Comparison of ENCODE assay signal across 1 cellular context in the genomic region with DNA sequence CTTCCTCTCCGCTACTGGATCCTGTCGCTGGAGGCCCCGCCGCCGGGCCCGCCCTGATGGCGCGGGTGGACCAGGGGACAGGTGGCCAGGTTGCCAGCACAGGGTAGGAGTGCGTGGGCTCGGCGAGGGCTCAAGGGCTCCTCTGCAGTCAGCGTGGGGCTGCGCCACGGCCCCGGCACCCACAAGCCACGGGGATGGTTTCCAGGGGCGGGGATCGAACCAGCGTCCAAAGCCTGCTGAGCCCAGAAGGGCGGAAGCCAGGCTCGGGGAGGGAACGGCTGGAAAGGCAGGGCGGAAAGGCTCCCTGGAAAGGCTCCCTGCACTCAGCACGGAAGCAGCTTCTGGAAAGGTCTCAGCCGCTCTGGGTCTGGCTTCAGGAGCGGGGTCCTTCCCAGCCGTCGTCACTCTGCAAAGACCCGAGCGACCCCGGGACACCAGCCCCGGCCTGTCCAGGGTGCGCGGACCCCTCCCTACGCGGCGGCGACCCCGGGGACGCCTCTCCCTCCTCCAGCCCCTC.
TF ChIP-seq lines count a peak whose summit lies in the region.

No MANE protein-coding gene starts in this region.

TF ChIP-seq in HepG2, 621 proteins besides CTCF, POLR2A, EP300 and RAD21:
- TF ChIP-seq, protein P1, sequence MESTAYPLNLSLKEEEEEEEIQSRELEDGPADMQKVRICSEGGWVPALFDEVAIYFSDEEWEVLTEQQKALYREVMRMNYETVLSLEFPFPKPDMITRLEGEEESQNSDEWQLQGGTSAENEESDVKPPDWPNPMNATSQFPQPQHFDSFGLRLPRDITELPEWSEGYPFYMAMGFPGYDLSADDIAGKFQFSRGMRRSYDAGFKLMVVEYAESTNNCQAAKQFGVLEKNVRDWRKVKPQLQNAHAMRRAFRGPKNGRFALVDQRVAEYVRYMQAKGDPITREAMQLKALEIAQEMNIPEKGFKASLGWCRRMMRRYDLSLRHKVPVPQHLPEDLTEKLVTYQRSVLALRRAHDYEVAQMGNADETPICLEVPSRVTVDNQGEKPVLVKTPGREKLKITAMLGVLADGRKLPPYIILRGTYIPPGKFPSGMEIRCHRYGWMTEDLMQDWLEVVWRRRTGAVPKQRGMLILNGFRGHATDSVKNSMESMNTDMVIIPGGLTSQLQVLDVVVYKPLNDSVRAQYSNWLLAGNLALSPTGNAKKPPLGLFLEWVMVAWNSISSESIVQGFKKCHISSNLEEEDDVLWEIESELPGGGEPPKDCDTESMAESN (CRISPR knock-in tag; conservative IDR thresholded peaks at IDR 0.05): no peak
- TF ChIP-seq, protein P2, sequence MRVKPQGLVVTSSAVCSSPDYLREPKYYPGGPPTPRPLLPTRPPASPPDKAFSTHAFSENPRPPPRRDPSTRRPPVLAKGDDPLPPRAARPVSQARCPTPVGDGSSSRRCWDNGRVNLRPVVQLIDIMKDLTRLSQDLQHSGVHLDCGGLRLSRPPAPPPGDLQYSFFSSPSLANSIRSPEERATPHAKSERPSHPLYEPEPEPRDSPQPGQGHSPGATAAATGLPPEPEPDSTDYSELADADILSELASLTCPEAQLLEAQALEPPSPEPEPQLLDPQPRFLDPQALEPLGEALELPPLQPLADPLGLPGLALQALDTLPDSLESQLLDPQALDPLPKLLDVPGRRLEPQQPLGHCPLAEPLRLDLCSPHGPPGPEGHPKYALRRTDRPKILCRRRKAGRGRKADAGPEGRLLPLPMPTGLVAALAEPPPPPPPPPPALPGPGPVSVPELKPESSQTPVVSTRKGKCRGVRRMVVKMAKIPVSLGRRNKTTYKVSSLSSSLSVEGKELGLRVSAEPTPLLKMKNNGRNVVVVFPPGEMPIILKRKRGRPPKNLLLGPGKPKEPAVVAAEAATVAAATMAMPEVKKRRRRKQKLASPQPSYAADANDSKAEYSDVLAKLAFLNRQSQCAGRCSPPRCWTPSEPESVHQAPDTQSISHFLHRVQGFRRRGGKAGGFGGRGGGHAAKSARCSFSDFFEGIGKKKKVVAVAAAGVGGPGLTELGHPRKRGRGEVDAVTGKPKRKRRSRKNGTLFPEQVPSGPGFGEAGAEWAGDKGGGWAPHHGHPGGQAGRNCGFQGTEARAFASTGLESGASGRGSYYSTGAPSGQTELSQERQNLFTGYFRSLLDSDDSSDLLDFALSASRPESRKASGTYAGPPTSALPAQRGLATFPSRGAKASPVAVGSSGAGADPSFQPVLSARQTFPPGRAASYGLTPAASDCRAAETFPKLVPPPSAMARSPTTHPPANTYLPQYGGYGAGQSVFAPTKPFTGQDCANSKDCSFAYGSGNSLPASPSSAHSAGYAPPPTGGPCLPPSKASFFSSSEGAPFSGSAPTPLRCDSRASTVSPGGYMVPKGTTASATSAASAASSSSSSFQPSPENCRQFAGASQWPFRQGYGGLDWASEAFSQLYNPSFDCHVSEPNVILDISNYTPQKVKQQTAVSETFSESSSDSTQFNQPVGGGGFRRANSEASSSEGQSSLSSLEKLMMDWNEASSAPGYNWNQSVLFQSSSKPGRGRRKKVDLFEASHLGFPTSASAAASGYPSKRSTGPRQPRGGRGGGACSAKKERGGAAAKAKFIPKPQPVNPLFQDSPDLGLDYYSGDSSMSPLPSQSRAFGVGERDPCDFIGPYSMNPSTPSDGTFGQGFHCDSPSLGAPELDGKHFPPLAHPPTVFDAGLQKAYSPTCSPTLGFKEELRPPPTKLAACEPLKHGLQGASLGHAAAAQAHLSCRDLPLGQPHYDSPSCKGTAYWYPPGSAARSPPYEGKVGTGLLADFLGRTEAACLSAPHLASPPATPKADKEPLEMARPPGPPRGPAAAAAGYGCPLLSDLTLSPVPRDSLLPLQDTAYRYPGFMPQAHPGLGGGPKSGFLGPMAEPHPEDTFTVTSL (CRISPR knock-in tag; IDR thresholded peaks at IDR 0.05; ENCODE audit: borderline replicate concordance): no peak
- TF ChIP-seq FOXA3 (CRISPR knock-in tag; IDR thresholded peaks at IDR 0.05): no peak
- TF ChIP-seq SIN3A (IDR thresholded peaks at IDR 0.05; ENCODE audit: borderline replicate concordance, low read depth, low read length): no peak
- TF ChIP-seq, protein P3, sequence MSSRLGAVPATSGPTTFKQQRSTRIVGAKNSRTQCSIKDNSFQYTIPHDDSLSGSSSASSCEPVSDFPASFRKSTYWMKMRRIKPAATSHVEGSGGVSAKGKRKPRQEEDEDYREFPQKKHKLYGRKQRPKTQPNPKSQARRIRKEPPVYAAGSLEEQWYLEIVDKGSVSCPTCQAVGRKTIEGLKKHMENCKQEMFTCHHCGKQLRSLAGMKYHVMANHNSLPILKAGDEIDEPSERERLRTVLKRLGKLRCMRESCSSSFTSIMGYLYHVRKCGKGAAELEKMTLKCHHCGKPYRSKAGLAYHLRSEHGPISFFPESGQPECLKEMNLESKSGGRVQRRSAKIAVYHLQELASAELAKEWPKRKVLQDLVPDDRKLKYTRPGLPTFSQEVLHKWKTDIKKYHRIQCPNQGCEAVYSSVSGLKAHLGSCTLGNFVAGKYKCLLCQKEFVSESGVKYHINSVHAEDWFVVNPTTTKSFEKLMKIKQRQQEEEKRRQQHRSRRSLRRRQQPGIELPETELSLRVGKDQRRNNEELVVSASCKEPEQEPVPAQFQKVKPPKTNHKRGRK (CRISPR knock-in tag; IDR thresholded peaks at IDR 0.05): no peak
- no peak for TF ChIP-seq SAFB2 (CRISPR knock-in tag; IDR thresholded peaks at IDR 0.05; ENCODE audit: borderline replicate concordance, low read depth)
- TF ChIP-seq HHEX (CRISPR knock-in tag; IDR thresholded peaks at IDR 0.05): no peak
- no peak for TF ChIP-seq JDP2 (CRISPR knock-in tag; IDR thresholded peaks at IDR 0.05; ENCODE audit: borderline replicate concordance)
- no peak for TF ChIP-seq ZNF350 (CRISPR knock-in tag; IDR thresholded peaks at IDR 0.05; ENCODE audit: borderline replicate concordance, low read depth)
